8 cellular contexts compared by ENCODE assay signal in the genomic region with DNA sequence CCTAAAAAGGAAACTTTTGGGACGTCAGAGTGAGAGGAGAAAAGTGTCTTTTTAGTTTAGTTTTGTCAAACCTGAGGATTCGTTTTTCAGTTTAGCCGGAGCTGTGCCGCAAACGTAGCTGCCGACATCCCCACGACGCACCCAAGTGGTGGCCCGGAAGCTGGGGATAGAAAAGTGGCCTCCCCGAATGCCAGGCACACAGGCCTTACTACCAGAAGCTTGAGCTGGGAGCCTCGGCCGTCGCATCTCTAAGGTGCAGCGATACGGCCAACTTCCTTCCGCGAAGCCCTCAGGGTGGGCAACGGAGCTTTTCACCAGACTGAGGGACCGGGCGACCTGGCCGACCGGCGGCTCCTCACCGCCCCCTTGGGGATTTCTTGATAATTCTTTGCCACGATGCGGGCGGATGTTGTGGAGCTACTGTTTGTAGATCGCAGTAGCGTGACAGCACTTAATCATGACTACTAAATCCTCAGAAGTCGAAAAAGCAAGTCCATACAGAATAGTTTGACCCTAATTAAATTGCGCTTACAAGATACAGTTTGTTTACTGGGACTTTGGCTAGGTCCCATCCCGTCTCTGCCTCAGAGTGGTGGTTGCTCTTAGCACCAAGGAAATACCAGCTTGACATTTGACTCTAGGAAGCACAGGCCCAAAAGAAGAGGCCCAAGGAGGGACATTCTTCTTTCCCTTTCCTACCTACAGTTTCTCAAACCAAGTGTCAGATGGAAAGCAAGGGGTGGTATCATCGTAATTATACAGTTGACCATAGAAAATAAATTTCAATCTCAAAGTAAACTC. TPM values are rescaled to one million over a fixed set of nuclear protein-coding genes. Genes with fewer than 3 reads are reported as not detected.
DNase-seq lines count a peak whose midpoint lies in the region; ATAC-seq and TF ChIP-seq lines count a peak whose summit lies in the region.

No MANE protein-coding gene starts in this region.

- peaks cover 8% of the 10 kb centered on the region for H3K36me3 Mint-ChIP-seq in activated CD4-positive, alpha-beta T cell treated with anti-CD3 and anti-CD28 coated beads, Interleukin-2, amount 10 ng/mL, durations not matched to agents 24 days and 14 days (ENCODE audit: low read depth)

- peak; percentile 33 to 97 (median 91) for DNase-seq in C1 segment of cervical spinal cord (lab: John Stamatoyannopoulos, UW)
- DNase-seq in NCI-H524 treated with DMSO at 0.1 percent for 48 hours (lab: John Stamatoyannopoulos, UW): peak; percentile 75
- DNase-seq in activated CD4-positive, alpha-beta T cell treated with anti-CD3 and anti-CD28 coated beads, Interleukin-2, amount 10 ng/mL, durations not matched to agents 24 days and 14 days: peak; percentile 96
- DNase-seq in coronary artery (ENCODE audit: low spot score): peak; percentile 89
- DNase-seq in left kidney (ENCODE audit: low read depth, low spot score): peak; percentile 95
- DNase-seq in stimulated activated CD4-positive, alpha-beta T cell treated with anti-CD3 and anti-CD28 coated beads, Interleukin-1b, Interleukin-23, amount 100 ng/mL, for 4 hours (ENCODE audit: low read depth in 2 of 2): peak; percentile 69 to 74

- peaks cover 23% of the 10 kb centered on the region for H3K4me1 Mint-ChIP-seq in activated CD4-positive, alpha-beta T cell treated with anti-CD3 and anti-CD28 coated beads, Interleukin-2, amount 10 ng/mL, durations not matched to agents 24 days and 14 days

- peak overlapping the region; percentile 92 for H3K4me3 ChIP-seq in coronary artery

- peak; percentile 62 for ATAC-seq in GM19372 (IDR thresholded peaks at IDR 0.05; ENCODE audit: low read depth, unreplicated experiment)
- ATAC-seq in HG03520 (IDR thresholded peaks at IDR 0.05; ENCODE audit: unreplicated experiment): peak; percentile 70

- H3K4me3 Mint-ChIP-seq in activated CD4-positive, alpha-beta T cell treated with anti-CD3 and anti-CD28 coated beads, Interleukin-2, amount 10 ng/mL, durations not matched to agents 24 days and 14 days: peak overlapping the region; percentile 94

- peak overlapping the region; percentile 100 for H3K27ac Mint-ChIP-seq in activated CD4-positive, alpha-beta T cell treated with anti-CD3 and anti-CD28 coated beads, Interleukin-2, amount 10 ng/mL, durations not matched to agents 24 days and 14 days

- peak; percentile 49 for TF ChIP-seq CTCF in coronary artery (IDR thresholded peaks at IDR 0.05)

- intact Hi-C loops in activated CD4-positive, alpha-beta T cell treated with anti-CD3 and anti-CD28 coated beads, Interleukin-2, amount 10 ng/mL, durations not matched to agents 24 days and 14 days (cut with micrococcal nuclease): loop anchor here (1.0 to 10.0 kb wide), 9 partner anchors 31 to 579 kb away; a partner anchor contains a TSS

- no peaks in the 10 kb centered on the region for H3K9me3 Mint-ChIP-seq in activated CD4-positive, alpha-beta T cell treated with anti-CD3 and anti-CD28 coated beads, Interleukin-2, amount 10 ng/mL, durations not matched to agents 24 days and 14 days

- H3K27me3 Mint-ChIP-seq in activated CD4-positive, alpha-beta T cell treated with anti-CD3 and anti-CD28 coated beads, Interleukin-2, amount 10 ng/mL, durations not matched to agents 24 days and 14 days: no peaks in the 10 kb centered on the region

- peak overlapping the region; percentile 97 to 98 for H3K27ac ChIP-seq in coronary artery

RNA-seq across cellular contexts. Expression of a gene that starts 0.6 kb away (rescaled TPM):
- 20.0 and 24.0 TPM in 2 replicates for total RNA-seq in activated CD4-positive, alpha-beta T cell treated with anti-CD3 and anti-CD28 coated beads, Interleukin-2, amount 10 ng/mL, durations not matched to agents 24 days and 14 days

RNA-seq across cellular contexts. Expression of a gene that starts 30.7 kb away (rescaled TPM):
- total RNA-seq in activated CD4-positive, alpha-beta T cell treated with anti-CD3 and anti-CD28 coated beads, Interleukin-2, amount 10 ng/mL, durations not matched to agents 24 days and 14 days: 6.8 and 8.7 TPM in 2 replicates

Comparison
In these comparisons a context has a peak if more than half of its experiments do, and no peak if none do; other contexts are left out.
1. Peak in every context shown above with its lines: DNase-seq, ATAC-seq, H3K4me3 ChIP-seq and H3K27ac ChIP-seq.